Comparison of ENCODE assay signal across 20 cellular contexts in genomic region chr16:17457513-17457912, GRCh38.
"Had no signal": no experiment of that assay in that cellular context is flagged by ENCODE, and none has a peak within 500 bp of the region (broad histone marks: within the 10 kb centered on the region; RNA-seq: fewer than 3 reads in every experiment).

No MANE protein-coding gene starts in this region.

- H3K4me2 ChIP-seq: smooth muscle cell had no signal

- H3K27me3 ChIP-seq: cardiac muscle cell, colonic mucosa, foreskin keratinocyte, left lung, tibial artery had no signal

- H3K27ac Mint-ChIP-seq: activated CD4-positive, alpha-beta T cell treated with anti-CD3 and anti-CD28 coated beads for 36 hours; activated CD8-positive, alpha-beta memory T cell treated with anti-CD3 and anti-CD28 coated beads, Interleukin-2, amount 10 ng/mL, durations not matched to agents 7 days and 5 days; activated naive CD8-positive, alpha-beta T cell treated with anti-CD3 and anti-CD28 coated beads for 36 hours; activated T-helper 17 cell treated with anti-CD3 and anti-CD28 coated beads, Interleukin-2, amount 50 U/mL, for 72 hours; stimulated activated memory B cell treated with anti-CD40 and anti-IgM and Interleukin-4, amounts not matched to agents 10 μg/mL and 1 μg/mL and 100 μg/mL, for 72 hours; T-helper 2 cell treated with Interferon-gamma antibody and Interleukin-4, amounts not matched to agents 5 μg/mL and 100 μg/mL, for 36 hours had no signal

- ATAC-seq: activated CD4-positive, alpha-beta T cell treated with anti-CD3 and anti-CD28 coated beads for 36 hours; activated CD8-positive, alpha-beta memory T cell treated with anti-CD3 and anti-CD28 coated beads, Interleukin-2, amount 10 ng/mL, durations not matched to agents 7 days and 5 days; activated T-helper 17 cell treated with anti-CD3 and anti-CD28 coated beads, Interleukin-2, amount 50 U/mL, for 72 hours; foreskin keratinocyte; left lung; mucosa of descending colon; sciatic nerve; stimulated activated memory B cell treated with anti-CD40 and anti-IgM and Interleukin-4, amounts not matched to agents 10 μg/mL and 1 μg/mL and 100 μg/mL, for 72 hours had no signal

- H3K9me3 ChIP-seq: colonic mucosa, left lung, mucosa of descending colon, tibial artery had no signal

- H3K4me3 Mint-ChIP-seq: activated CD4-positive, alpha-beta T cell treated with anti-CD3 and anti-CD28 coated beads for 36 hours; activated CD8-positive, alpha-beta memory T cell treated with anti-CD3 and anti-CD28 coated beads, Interleukin-2, amount 10 ng/mL, durations not matched to agents 7 days and 5 days; activated naive CD8-positive, alpha-beta T cell treated with anti-CD3 and anti-CD28 coated beads for 36 hours; activated T-helper 17 cell treated with anti-CD3 and anti-CD28 coated beads, Interleukin-2, amount 50 U/mL, for 72 hours; naive B cell; stimulated activated memory B cell treated with anti-CD40 and anti-IgM and Interleukin-4, amounts not matched to agents 10 μg/mL and 1 μg/mL and 100 μg/mL, for 72 hours; T-helper 2 cell treated with Interferon-gamma antibody and Interleukin-4, amounts not matched to agents 5 μg/mL and 100 μg/mL, for 36 hours had no signal

- H3K4me3 ChIP-seq: cardiac muscle cell, colonic mucosa, left lung, mucosa of descending colon, smooth muscle cell, tibial artery had no signal

- H3K4me1 ChIP-seq: colonic mucosa, foreskin keratinocyte had no signal

- H3K27me3 Mint-ChIP-seq: activated CD4-positive, alpha-beta T cell treated with anti-CD3 and anti-CD28 coated beads for 36 hours; activated CD8-positive, alpha-beta memory T cell treated with anti-CD3 and anti-CD28 coated beads, Interleukin-2, amount 10 ng/mL, durations not matched to agents 7 days and 5 days; activated naive CD8-positive, alpha-beta T cell treated with anti-CD3 and anti-CD28 coated beads for 36 hours; activated T-helper 17 cell treated with anti-CD3 and anti-CD28 coated beads, Interleukin-2, amount 50 U/mL, for 72 hours; naive B cell; stimulated activated memory B cell treated with anti-CD40 and anti-IgM and Interleukin-4, amounts not matched to agents 10 μg/mL and 1 μg/mL and 100 μg/mL, for 72 hours had no signal

- DNase-seq: activated CD4-positive, alpha-beta T cell treated with anti-CD3 and anti-CD28 coated beads for 36 hours; activated CD4-positive, alpha-beta T cell treated with anti-CD3 and anti-CD28 coated beads, Interleukin-2, amount 50 U/mL, for 48 hours; activated CD8-positive, alpha-beta memory T cell treated with anti-CD3 and anti-CD28 coated beads, Interleukin-2, amount 10 ng/mL, durations not matched to agents 7 days and 5 days; activated naive CD4-positive, alpha-beta T cell; activated naive CD8-positive, alpha-beta T cell treated with anti-CD3 and anti-CD28 coated beads for 36 hours; amniotic stem cell; colonic mucosa; foreskin keratinocyte; left lung; mucosa of descending colon; naive B cell; stimulated activated CD4-positive, alpha-beta T cell treated with anti-CD3 and anti-CD28 coated beads, Interleukin-4, amount 100 ng/mL, for 24 hours; SW 1271 had no signal

- H3K27ac ChIP-seq: cardiac muscle cell, colonic mucosa, foreskin keratinocyte, left lung, tibial artery had no signal

- H3K36me3 ChIP-seq: cardiac muscle cell, colonic mucosa, left lung, tibial artery had no signal
